Comparison of ENCODE assay signal across 14 cellular contexts in genomic region chr13:29436291-29436690, GRCh38.
DNase-seq lines count a peak whose midpoint lies in the region; ATAC-seq and TF ChIP-seq lines count a peak whose summit lies in the region.
"Had no signal": no experiment of that assay in that cellular context is flagged by ENCODE, and none has a peak within 500 bp of the region (broad histone marks: within the 10 kb centered on the region; RNA-seq: fewer than 3 reads in every experiment).

No MANE protein-coding gene starts in this region.

- intact Hi-C loops in right cardiac atrium (cut with DNase I), result no loop called here
- intact Hi-C loops in activated CD4-positive, alpha-beta T cell treated with anti-CD3 and anti-CD28 coated beads, Interleukin-2, amount 10 ng/mL, durations not matched to agents 24 days and 14 days (cut with micrococcal nuclease), result no loop called here

- no peak for TF ChIP-seq CTCF in HEK293 (tag by site-specific recombination; IDR thresholded peaks at IDR 0.05)
- TF ChIP-seq CTCF in astrocyte of the cerebellum (IDR thresholded peaks at IDR 0.05; ENCODE audit: low read depth, low read length, missing control alignments), result no peak

- in situ Hi-C loops in astrocyte of the cerebellum (cut with HindIII; ENCODE audit: low sequenced_read_pairs), result no loop called here

- POLR2A ChIA-PET in HEK293 (lab: Yijun Ruan, JAX), result no interaction called here

- no peak overlapping the region for H3K9ac ChIP-seq in stomach smooth muscle (ENCODE audit: low read length in 2 of 2)

- DNase-seq in astrocyte of the cerebellum (ENCODE audit: low read depth) (peak; percentile 68), right cardiac atrium (no peak), DMS 273 treated with DMSO at 0.1 percent for 48 hours (lab: John Stamatoyannopoulos, UW) (no peak), D341Med (ENCODE audit: low spot score) (no peak)
- DNase-seq in activated CD4-positive, alpha-beta T cell treated with anti-CD3 and anti-CD28 coated beads, Interleukin-2, amount 10 ng/mL, durations not matched to agents 24 days and 14 days, result no peak
- DNase-seq in stimulated activated CD4-positive, alpha-beta T cell treated with anti-CD3 and anti-CD28 coated beads, Interleukin-4, amount 100 ng/mL, for 1 hour, result no peak
- DNase-seq: Calu3; effector CD8-positive, alpha-beta T cell; NCI-H2029 had no signal

- no peak overlapping the region for H3K27ac ChIP-seq in HEK293 (ENCODE audit: extremely low read depth, low read depth, low read length)
- H3K27ac ChIP-seq in right cardiac atrium (ENCODE audit: low read length), result peak overlapping the region; percentile 99
- peak overlapping the region; percentile 77 for H3K27ac ChIP-seq in stomach smooth muscle (ENCODE audit: low read length)

- peaks cover 7% of the 10 kb centered on the region for H3K27me3 Mint-ChIP-seq in activated CD4-positive, alpha-beta T cell treated with anti-CD3 and anti-CD28 coated beads, Interleukin-2, amount 10 ng/mL, durations not matched to agents 24 days and 14 days

- H3K9me3 ChIP-seq in HEK293 (ENCODE audit: control insufficient read depth, insufficient read depth, low read depth, low read length), result no peaks in the 10 kb centered on the region
- H3K9me3 ChIP-seq in right cardiac atrium (ENCODE audit: control insufficient read depth, low read length), result no peaks in the 10 kb centered on the region
- no peaks in the 10 kb centered on the region for H3K9me3 ChIP-seq in stomach smooth muscle (ENCODE audit: control insufficient read depth in 2 of 2, low read length in 2 of 2)

- H3K4me3 ChIP-seq in HEK293 (ENCODE audit: low read depth, low read length), result no peak overlapping the region
- H3K4me3 ChIP-seq in astrocyte of the cerebellum (ENCODE audit: low read depth, low read length), result no peak overlapping the region
- no peak overlapping the region for H3K4me3 ChIP-seq in right cardiac atrium (ENCODE audit: low read length)
- peak overlapping the region in 1 of 2 donors; percentile 15 for H3K4me3 ChIP-seq in stomach smooth muscle (ENCODE audit: low read length in 2 of 2)
- H3K4me3 ChIP-seq: K562 had no signal

- peaks cover 14% of the 10 kb centered on the region for H3K4me1 ChIP-seq in HEK293 (ENCODE audit: control insufficient read depth, insufficient read depth, low read length)
- H3K4me1 ChIP-seq in right cardiac atrium (ENCODE audit: control insufficient read depth, insufficient read depth, low read length), result peaks cover 12% of the 10 kb centered on the region
- H3K4me1 ChIP-seq in stomach smooth muscle (ENCODE audit: control insufficient read depth, insufficient read depth, low read length), result peaks cover 45% of the 10 kb centered on the region

- no peak overlapping the region for H3K27ac Mint-ChIP-seq in activated CD4-positive, alpha-beta T cell treated with anti-CD3 and anti-CD28 coated beads, Interleukin-2, amount 10 ng/mL, durations not matched to agents 24 days and 14 days
- H3K27ac Mint-ChIP-seq: activated naive CD4-positive, alpha-beta T cell treated with anti-CD3 and anti-CD28 coated beads, Interleukin-2, amount 50 U/mL, for 24 hours; natural killer cell treated with Interleukin-12 subunit alpha and Interleukin-12 subunit beta and Interleukin-15 and Interleukin-18, amount 100 ng/mL, for 72 hours had no signal

- ATAC-seq in right cardiac atrium, result peak in 1 of 2 donors; percentile 14
- ATAC-seq: K562; natural killer cell treated with Interleukin-12 subunit alpha and Interleukin-12 subunit beta and Interleukin-15 and Interleukin-18, amount 100 ng/mL, for 72 hours had no signal

- no peaks in the 10 kb centered on the region for H3K4me1 Mint-ChIP-seq in activated CD4-positive, alpha-beta T cell treated with anti-CD3 and anti-CD28 coated beads, Interleukin-2, amount 10 ng/mL, durations not matched to agents 24 days and 14 days
- H3K4me1 Mint-ChIP-seq: activated naive CD4-positive, alpha-beta T cell treated with anti-CD3 and anti-CD28 coated beads, Interleukin-2, amount 50 U/mL, for 24 hours had no signal

- H3K27me3 ChIP-seq in right cardiac atrium (ENCODE audit: control insufficient read depth, insufficient read depth), result no peaks in the 10 kb centered on the region
- H3K27me3 ChIP-seq in stomach smooth muscle (ENCODE audit: control insufficient read depth in 1 of 2, insufficient read depth in 2 of 2, low read length in 2 of 2), result no peaks in the 10 kb centered on the region

- H3K36me3 ChIP-seq in HEK293 (ENCODE audit: control insufficient read depth in 2 of 2, insufficient read depth in 1 of 2, low read length in 2 of 2), result no peaks in the 10 kb centered on the region
- no peaks in the 10 kb centered on the region for H3K36me3 ChIP-seq in stomach smooth muscle (ENCODE audit: control insufficient read depth in 2 of 2, insufficient read depth in 2 of 2, low read length in 2 of 2)

- 49% methylated on average over 1 of the region's 1 CpG for WGBS in right cardiac atrium

- H3K36me3 Mint-ChIP-seq in activated CD4-positive, alpha-beta T cell treated with anti-CD3 and anti-CD28 coated beads, Interleukin-2, amount 10 ng/mL, durations not matched to agents 24 days and 14 days (ENCODE audit: low read depth), result no peaks in the 10 kb centered on the region
- H3K36me3 Mint-ChIP-seq: activated naive CD4-positive, alpha-beta T cell treated with anti-CD3 and anti-CD28 coated beads, Interleukin-2, amount 50 U/mL, for 24 hours; natural killer cell treated with Interleukin-12 subunit alpha and Interleukin-12 subunit beta and Interleukin-15 and Interleukin-18, amount 100 ng/mL, for 72 hours had no signal

- CTCF ChIA-PET in HEK293 (lab: Yijun Ruan, JAX), result no interaction called here

- H3K9me3 Mint-ChIP-seq in activated CD4-positive, alpha-beta T cell treated with anti-CD3 and anti-CD28 coated beads, Interleukin-2, amount 10 ng/mL, durations not matched to agents 24 days and 14 days, result no peaks in the 10 kb centered on the region
- H3K9me3 Mint-ChIP-seq: activated naive CD4-positive, alpha-beta T cell treated with anti-CD3 and anti-CD28 coated beads, Interleukin-2, amount 50 U/mL, for 24 hours; natural killer cell treated with Interleukin-12 subunit alpha and Interleukin-12 subunit beta and Interleukin-15 and Interleukin-18, amount 100 ng/mL, for 72 hours had no signal

- no peak overlapping the region for H3K4me3 Mint-ChIP-seq in activated CD4-positive, alpha-beta T cell treated with anti-CD3 and anti-CD28 coated beads, Interleukin-2, amount 10 ng/mL, durations not matched to agents 24 days and 14 days
- H3K4me3 Mint-ChIP-seq: activated naive CD4-positive, alpha-beta T cell treated with anti-CD3 and anti-CD28 coated beads, Interleukin-2, amount 50 U/mL, for 24 hours; natural killer cell treated with Interleukin-12 subunit alpha and Interleukin-12 subunit beta and Interleukin-15 and Interleukin-18, amount 100 ng/mL, for 72 hours had no signal

TF ChIP-seq in HEK293, 187 proteins besides CTCF, POLR2A, EP300 and RAD21 (continues in another document):
- no peak for TF ChIP-seq ZNF223 (tag by site-specific recombination; IDR thresholded peaks at IDR 0.05)
- TF ChIP-seq ZNF174 (tag by site-specific recombination; IDR thresholded peaks at IDR 0.05), result no peak
- peak; percentile 79 for TF ChIP-seq ZNF629 (tag by site-specific recombination; IDR thresholded peaks at IDR 0.05)
- TF ChIP-seq, protein P1, sequence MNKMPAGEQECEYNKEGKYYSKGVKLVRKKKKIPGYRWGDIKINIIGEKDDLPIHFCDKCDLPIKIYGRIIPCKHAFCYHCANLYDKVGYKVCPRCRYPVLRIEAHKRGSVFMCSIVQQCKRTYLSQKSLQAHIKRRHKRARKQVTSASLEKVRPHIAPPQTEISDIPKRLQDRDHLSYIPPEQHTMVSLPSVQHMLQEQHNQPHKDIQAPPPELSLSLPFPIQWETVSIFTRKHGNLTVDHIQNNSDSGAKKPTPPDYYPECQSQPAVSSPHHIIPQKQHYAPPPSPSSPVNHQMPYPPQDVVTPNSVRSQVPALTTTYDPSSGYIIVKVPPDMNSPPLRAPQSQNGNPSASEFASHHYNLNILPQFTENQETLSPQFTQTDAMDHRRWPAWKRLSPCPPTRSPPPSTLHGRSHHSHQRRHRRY (tag by site-specific recombination; IDR thresholded peaks at IDR 0.05), result no peak
- no peak for TF ChIP-seq BCL11A (tag by site-specific recombination; IDR thresholded peaks at IDR 0.05; ENCODE audit: low read depth)
- TF ChIP-seq ZNF280D (tag by site-specific recombination; IDR thresholded peaks at IDR 0.05), result no peak
- TF ChIP-seq SP7 (tag by site-specific recombination; IDR thresholded peaks at IDR 0.05), result peak; percentile 40; the same call in 1 of the 2 replicates
